In genomic region chr1:234532511-234532922, GRCh38 we compare ENCODE assay signal across 9 cellular contexts. TPM values are rescaled to one million over a fixed set of nuclear protein-coding genes. Genes with fewer than 3 reads are reported as not detected.
A peak's percentile ranks its signal among the peaks of the same experiment; 100 is the strongest.
DNase-seq lines count a peak whose midpoint lies in the region; ATAC-seq and TF ChIP-seq lines count a peak whose summit lies in the region.
"Had no signal": no experiment of that assay in that cellular context is flagged by ENCODE, and none has a peak within 500 bp of the region (broad histone marks: within the 10 kb centered on the region; RNA-seq: fewer than 3 reads in every experiment).

No MANE protein-coding gene starts in this region.

- intact Hi-C loops in colonic mucosa (cut with DNase I) = no loop called here
- intact Hi-C loops in lower leg skin (cut with DNase I; ENCODE audit: low total_unique reads) = loop anchor here (5.0 kb wide), 1 partner anchor 75 kb away; no protein-coding TSS in a partner anchor

- H3K4me1 ChIP-seq in colonic mucosa = peaks cover 17% of the 10 kb centered on the region
- peaks cover 88% of the 10 kb centered on the region for H3K4me1 ChIP-seq in stomach smooth muscle (ENCODE audit: control insufficient read depth, insufficient read depth, low read length)

- ATAC-seq in HG03196 (IDR thresholded peaks at IDR 0.05; ENCODE audit: unreplicated experiment) = no peak
- no peak for ATAC-seq in GM19452 (IDR thresholded peaks at IDR 0.05; ENCODE audit: unreplicated experiment)
- no peak for ATAC-seq in HG02884 (IDR thresholded peaks at IDR 0.05; ENCODE audit: unreplicated experiment)
- ATAC-seq: activated CD8-positive, alpha-beta memory T cell treated with anti-CD3 and anti-CD28 coated beads, Interleukin-2, amount 10 ng/mL, durations not matched to agents 7 days and 5 days had no signal

- H3K9ac ChIP-seq in colonic mucosa (ENCODE audit: low read depth in 2 of 2, low read length in 2 of 2) (peak overlapping the region in 1 of 2 donors; percentile 66), stomach smooth muscle (ENCODE audit: low read length in 2 of 2) (peak overlapping the region; percentile 64 to 94)

- H3K27me3 ChIP-seq in colonic mucosa = no peaks in the 10 kb centered on the region
- no peaks in the 10 kb centered on the region for H3K27me3 ChIP-seq in stomach smooth muscle (ENCODE audit: control insufficient read depth in 1 of 2, insufficient read depth in 2 of 2, low read length in 2 of 2)

- no peak for TF ChIP-seq POLR2A in lower leg skin (IDR thresholded peaks at IDR 0.05)

- H3K9me3 ChIP-seq in colonic mucosa (no peaks in the 10 kb centered on the region), stomach smooth muscle (ENCODE audit: control insufficient read depth in 2 of 2, low read length in 2 of 2) (no peaks in the 10 kb centered on the region)

- TF ChIP-seq CTCF in colonic mucosa (IDR thresholded peaks at IDR 0.05) (no peak), lower leg skin (IDR thresholded peaks at IDR 0.05) (no peak)

- H3K27ac ChIP-seq in colonic mucosa = peak overlapping the region; percentile 52
- H3K27ac ChIP-seq in stomach smooth muscle (ENCODE audit: low read length) = peak overlapping the region; percentile 100

- no peaks in the 10 kb centered on the region for H3K36me3 ChIP-seq in colonic mucosa
- H3K36me3 ChIP-seq in stomach smooth muscle (ENCODE audit: control insufficient read depth in 2 of 2, insufficient read depth in 2 of 2, low read length in 2 of 2) = no peaks in the 10 kb centered on the region

- H3K4me3 ChIP-seq in colonic mucosa (no peak overlapping the region), lower leg skin (ENCODE audit: low read depth, poor library complexity, severe bottlenecking) (no peak overlapping the region), stomach smooth muscle (ENCODE audit: low read length in 2 of 2) (peak overlapping the region; percentile 2 to 4)

- WGBS in lower leg skin, 2 donors = 21 to 32% methylated on average over 7 of the region's 7 CpGs

- DNase-seq in MV-4-11 (lab: John Stamatoyannopoulos, UW) = peak; percentile 72
- DNase-seq in colonic mucosa = peak; percentile 48
- peak; percentile 78 to 91 for DNase-seq in lower leg skin (ENCODE audit: low spot score in 2 of 2)
- no peak for DNase-seq in germinal center (ENCODE audit: low spot score)
- DNase-seq: activated CD8-positive, alpha-beta memory T cell treated with anti-CD3 and anti-CD28 coated beads, Interleukin-2, amount 10 ng/mL, durations not matched to agents 7 days and 5 days had no signal

RNA-seq across cellular contexts. Expression of gene TARBP1, which starts 53.5 kb away (rescaled TPM):
- 10 to 100 TPM; 19.6 to 23.1 TPM for total RNA-seq in colonic mucosa
- total RNA-seq in lower leg skin = 10 to 100 TPM; 13.8 to 23.0 (median 16.3) TPM

Comparison
In these comparisons a context has a peak if more than half of its experiments do, and no peak if none do; other contexts are left out.
1. H3K4me3 ChIP-seq: peak in stomach smooth muscle (2 of 2); none in colonic mucosa (single experiment) and lower leg skin (single experiment).